In genomic region chr5:7094626-7095025, GRCh38 we compare ENCODE assay signal across 13 cellular contexts.
DNase-seq lines count a peak whose midpoint lies in the region; ATAC-seq, FAIRE-seq and TF ChIP-seq lines count a peak whose summit lies in the region.
"Had no signal": no experiment of that assay in that cellular context is flagged by ENCODE, and none has a peak within 500 bp of the region (broad histone marks: within the 10 kb centered on the region; RNA-seq: fewer than 3 reads in every experiment).

No MANE protein-coding gene starts in this region.

- WGBS in H1 (ENCODE audit: extremely low coverage in 1 of 2, insufficient coverage in 1 of 2, insufficient read length in 1 of 2, insufficient replicate concordance in 2 of 2, low coverage in 1 of 2, low lambda C conversion rate in 2 of 2, missing lambda C conversion rate in 1 of 2), 2 experiments, result 76% methylated on average over 3 of the region's 3 CpGs; no CpG with 5 or more reads in 1 of the 2 experiments
- WGBS in testis, 2 donors, result 36 to 55% methylated on average over 3 of the region's 3 CpGs

- CTCF ChIA-PET in H1 (lab: Charles Lee; ENCODE audit: partially characterized antibody), result no interaction called here

- H3K4me3 ChIP-seq in breast epithelium (no peak overlapping the region), H1 (ENCODE audit: extremely low read depth in 1 of 4, insufficient read depth in 2 of 4, low read depth in 3 of 4, low read length in 4 of 4) (no peak overlapping the region), testis (no peak overlapping the region)

- no peak overlapping the region for H2BK20ac ChIP-seq in H1 (ENCODE audit: low read length)

- TF ChIP-seq CTCF in breast epithelium (IDR thresholded peaks at IDR 0.05), result no peak
- TF ChIP-seq CTCF in H1 (IDR thresholded peaks at IDR 0.05; ENCODE audit: control extremely low read depth in 1 of 3, insufficient read depth in 1 of 3, low read depth in 1 of 3, low read length in 3 of 3), result no peak
- TF ChIP-seq CTCF in testis (IDR thresholded peaks at IDR 0.05), result no peak

- no peak overlapping the region for H3K4ac ChIP-seq in H1 (replicated peaks; ENCODE audit: insufficient read length, low read depth, low read length)

- H2AK5ac ChIP-seq in H1 (ENCODE audit: low read depth, low read length), result no peak overlapping the region

- peaks cover 0 to 4% of the 10 kb centered on the region in 2 experiments for H4K20me1 ChIP-seq in H1 (replicated peaks in 1 of 2; ENCODE audit: control insufficient read depth in 1 of 2, insufficient read depth in 2 of 2, low read length in 2 of 2)

- no peak overlapping the region for H4K8ac ChIP-seq in H1 (ENCODE audit: extremely low read depth, insufficient read depth, low read length)

- no peak overlapping the region for H3K23ac ChIP-seq in H1 (ENCODE audit: insufficient read length)

- ATAC-seq in GM21360 (IDR thresholded peaks at IDR 0.05; ENCODE audit: unreplicated experiment), result no peak
- ATAC-seq in GM19395 (IDR thresholded peaks at IDR 0.05; ENCODE audit: unreplicated experiment), result no peak
- ATAC-seq: right cardiac atrium had no signal

- in situ Hi-C loops in T47D (cut with HindIII; ENCODE audit: low pct_unique_long_range_greater_than_20kb, low sequenced_read_pairs), result no loop called here

- no peak overlapping the region for H2BK5ac ChIP-seq in H1 (ENCODE audit: low read depth, low read length)

- H3K79me2 ChIP-seq in H1 (ENCODE audit: control insufficient read depth in 1 of 2, insufficient read depth in 2 of 2, low read length in 2 of 2), result no peaks in the 10 kb centered on the region

- intact Hi-C loops in breast epithelium (cut with DNase I; ENCODE audit: low total_unique reads) (loop anchor here (5.0 kb wide), 1 partner anchor 407 kb away; no protein-coding TSS in a partner anchor), testis (cut with DNase I; ENCODE audit: low total_unique reads) (no loop called here)

- H3K79me1 ChIP-seq in H1 (ENCODE audit: low read depth, low read length), result no peaks in the 10 kb centered on the region

- no peak overlapping the region for H3K14ac ChIP-seq in H1 (ENCODE audit: insufficient read length)

- TF ChIP-seq RAD21 in H1 (IDR thresholded peaks at IDR 0.05 in 1 of 2, conservative IDR thresholded peaks at IDR 0.05 in 1 of 2; ENCODE audit: low read depth in 2 of 2, low read length in 2 of 2), result no peak; a peak in 1 of 4 replicates

- H2BK12ac ChIP-seq in H1 (ENCODE audit: low read depth, low read length), result no peak overlapping the region

- H2AFZ ChIP-seq in H1 (ENCODE audit: low read length), result no peak overlapping the region

- H3K36me3 ChIP-seq in breast epithelium, result no peaks in the 10 kb centered on the region
- no peaks in the 10 kb centered on the region for H3K36me3 ChIP-seq in H1 (ENCODE audit: control insufficient read depth in 2 of 4, insufficient read depth in 4 of 4, low read length in 3 of 4)
- no peaks in the 10 kb centered on the region for H3K36me3 ChIP-seq in testis (ENCODE audit: low read depth, missing control alignments)

- DNase-seq in T47D (ENCODE audit: low read depth in 1 of 2, low spot score in 1 of 2), result peak; percentile 22 to 68
- DNase-seq in breast epithelium (ENCODE audit: low spot score in 2 of 2), result no peak
- DNase-seq in NOMO-1 (lab: John Stamatoyannopoulos, UW; ENCODE audit: unreplicated experiment in 2 of 2), result peak; percentile 4 to 42
- DNase-seq in H1 (ENCODE audit: low read depth in 1 of 2, low spot score in 2 of 2), result peak in 1 of 2 experiments; percentile 73
- DNase-seq in testis, result peak; percentile 22
- no peak for DNase-seq in H4 (ENCODE audit: low spot score)
- DNase-seq: aorta, dermis blood vessel endothelial cell, IMR-90, right cardiac atrium had no signal

- no peak overlapping the region for H4K5ac ChIP-seq in H1 (ENCODE audit: insufficient read length, low read depth, low read length)

- H3K18ac ChIP-seq in H1 (ENCODE audit: extremely low read depth, low read length), result no peak overlapping the region

- TF ChIP-seq EP300 in H1 (IDR thresholded peaks at IDR 0.05; ENCODE audit: borderline replicate concordance in 1 of 2, low read depth in 2 of 2, low read length in 2 of 2), result no peak

- H2BK15ac ChIP-seq in H1 (ENCODE audit: low read length), result no peak overlapping the region

- H3K4me1 ChIP-seq in breast epithelium (no peaks in the 10 kb centered on the region), H1 (replicated peaks in 1 of 4; ENCODE audit: control insufficient read depth in 3 of 4, insufficient read depth in 4 of 4, low read length in 3 of 4) (no peaks in the 10 kb centered on the region), testis (no peaks in the 10 kb centered on the region)

- no peak overlapping the region for H3K4me2 ChIP-seq in H1 (ENCODE audit: insufficient read depth in 1 of 2, low read depth in 2 of 2, low read length in 2 of 2)

- H3K23me2 ChIP-seq in H1 (ENCODE audit: low read depth, low read length), result peaks cover 2% of the 10 kb centered on the region; the same call in 1 of the 2 replicates

- no peak overlapping the region for H3K56ac ChIP-seq in H1 (replicated peaks; ENCODE audit: insufficient read length, low read depth, low read length)

- TF ChIP-seq POLR2A in breast epithelium (IDR thresholded peaks at IDR 0.05), result no peak
- TF ChIP-seq POLR2A in H1 (IDR thresholded peaks at IDR 0.05; ENCODE audit: control extremely low read depth in 1 of 2, low read depth in 2 of 2, low read length in 2 of 2), result no peak
- no peak for TF ChIP-seq POLR2A in testis (IDR thresholded peaks at IDR 0.05)

- H3K27ac ChIP-seq in breast epithelium (no peak overlapping the region), H1 (ENCODE audit: low read depth, low read length) (no peak overlapping the region), testis (no peak overlapping the region)

- no peak overlapping the region for H4K91ac ChIP-seq in H1 (replicated peaks; ENCODE audit: insufficient read length, low read length)

- POLR2A ChIA-PET in H1 (lab: Charles Lee; ENCODE audit: partially characterized antibody), result no interaction called here

- H3K9ac ChIP-seq in H1 (replicated peaks in 1 of 4; ENCODE audit: extremely low read depth in 1 of 4, low read depth in 3 of 4, low read length in 3 of 4), result no peak overlapping the region

- H2BK120ac ChIP-seq in H1 (replicated peaks; ENCODE audit: low read depth, low read length), result no peak overlapping the region

- H3K27me3 ChIP-seq in breast epithelium (no peaks in the 10 kb centered on the region), H1 (replicated peaks in 1 of 4; ENCODE audit: control insufficient read depth in 3 of 4, extremely low read depth in 1 of 4, insufficient read depth in 3 of 4, low read length in 3 of 4) (no peaks in the 10 kb centered on the region; a peak in 1 of 7 replicates), testis (no peaks in the 10 kb centered on the region)

- FAIRE-seq in H1 (lab: Jason Lieb, UNC), result peak; percentile 45
- FAIRE-seq: GM18507 had no signal

- H3K9me3 ChIP-seq in breast epithelium (no peaks in the 10 kb centered on the region), H1 (ENCODE audit: insufficient read depth in 2 of 2, low read depth in 1 of 2, low read length in 1 of 2) (no peaks in the 10 kb centered on the region), testis (no peaks in the 10 kb centered on the region)

TF ChIP-seq in H1, 55 proteins besides CTCF, POLR2A, EP300 and RAD21:
- TF ChIP-seq GTF2F1 (IDR thresholded peaks at IDR 0.05; ENCODE audit: borderline replicate concordance, low read depth, low read length) (no peak), SUZ12 (IDR thresholded peaks at IDR 0.05; ENCODE audit: low read length) (no peak), KDM5A (IDR thresholded peaks at IDR 0.05; ENCODE audit: low read length) (no peak), KDM4A (IDR thresholded peaks at IDR 0.05; ENCODE audit: low read depth, low read length, severe bottlenecking) (no peak), CREB1 (IDR thresholded peaks at IDR 0.05) (0 out of 2 replicates have a peak, but pooled peaks have one; percentile 50), SIN3A (conservative IDR thresholded peaks at IDR 0.05 in 1 of 2, IDR thresholded peaks at IDR 0.05 in 1 of 2; ENCODE audit: low read depth in 1 of 2, low read length in 2 of 2) (peak; percentile 71 to 74; a peak in 2 of 4 replicates)

Comparison
In these comparisons a context has a peak if more than half of its experiments do, and no peak if none do; other contexts are left out.
1. DNase-seq: peak in T47D (2 of 2), NOMO-1 (2 of 2) and testis (single experiment); none in breast epithelium (0 of 2) and H4 (single experiment).